Comparison of ENCODE assay signal across 9 cellular contexts in genomic region chr6:35624341-35625070, GRCh38.
DNase-seq lines count a peak whose midpoint lies in the region; ATAC-seq, FAIRE-seq and TF ChIP-seq lines count a peak whose summit lies in the region.
"Had no signal": no experiment of that assay in that cellular context is flagged by ENCODE, and none has a peak within 500 bp of the region (broad histone marks: within the 10 kb centered on the region; RNA-seq: fewer than 3 reads in every experiment).

No MANE protein-coding gene starts in this region.

- H3K36me3 ChIP-seq in kidney (ENCODE audit: control insufficient read depth in 1 of 2, insufficient read depth in 2 of 2, low read length in 2 of 2) = peaks cover 1 to 16% of the 10 kb centered on the region in 2 donors

- H3K27ac Mint-ChIP-seq in activated CD8-positive, alpha-beta T cell treated with anti-CD3 and anti-CD28 coated beads, Interleukin-2, amount 10 ng/mL, durations not matched to agents 7 days and 5 days = peak overlapping the region; percentile 73

- no peaks in the 10 kb centered on the region for H3K9me3 Mint-ChIP-seq in activated CD8-positive, alpha-beta T cell treated with anti-CD3 and anti-CD28 coated beads, Interleukin-2, amount 10 ng/mL, durations not matched to agents 7 days and 5 days (ENCODE audit: insufficient read depth)

- H3K27ac ChIP-seq in kidney (ENCODE audit: low read depth in 2 of 2, low read length in 2 of 2) = no peak overlapping the region
- H3K27ac ChIP-seq: thyroid gland had no signal

- POLR2A ChIA-PET in activated CD8-positive, alpha-beta T cell treated with anti-CD3 and anti-CD28 coated beads, Interleukin-2, amount 10 ng/mL, durations not matched to agents 7 days and 5 days (lab: Charles Lee) = interaction anchor here (0.6 to 1.2 kb wide), 5 partner anchors 15 to 117 kb away, joined by 3 to 4 read pairs (median 3); no protein-coding TSS in a partner anchor

- peaks cover 22% of the 10 kb centered on the region for H3K4me1 Mint-ChIP-seq in activated CD8-positive, alpha-beta T cell treated with anti-CD3 and anti-CD28 coated beads, Interleukin-2, amount 10 ng/mL, durations not matched to agents 7 days and 5 days (ENCODE audit: low read depth)

- intact Hi-C loops in kidney (cut with DNase I) = no loop called here

- CTCF ChIA-PET in activated CD8-positive, alpha-beta T cell treated with anti-CD3 and anti-CD28 coated beads, Interleukin-2, amount 10 ng/mL, durations not matched to agents 7 days and 5 days (lab: Charles Lee) = interaction anchor here (0.7 to 10.2 kb wide), 33 partner anchors 8 to 681 kb away, joined by 3 to 98 read pairs (median 5); partner anchors contain the start of gene ARMC12

- peaks cover 30% of the 10 kb centered on the region for H3K36me3 Mint-ChIP-seq in activated CD8-positive, alpha-beta T cell treated with anti-CD3 and anti-CD28 coated beads, Interleukin-2, amount 10 ng/mL, durations not matched to agents 7 days and 5 days (ENCODE audit: low read depth)

- peak; percentile 34 for TF ChIP-seq CTCF in AG09319 (IDR thresholded peaks at IDR 0.05; ENCODE audit: low read depth, low read length)
- peak; percentile 14 for TF ChIP-seq CTCF in GM13976 (IDR thresholded peaks at IDR 0.05; ENCODE audit: borderline replicate concordance, control extremely low read depth, extremely low read depth, insufficient read depth, missing control alignments)
- peak; percentile 3 for TF ChIP-seq CTCF in kidney (IDR thresholded peaks at IDR 0.05; ENCODE audit: borderline replicate concordance, extremely low read depth, insufficient read depth)

- ATAC-seq in activated CD8-positive, alpha-beta T cell treated with anti-CD3 and anti-CD28 coated beads, Interleukin-2, amount 10 ng/mL, durations not matched to agents 7 days and 5 days = peak; percentile 55
- no peak for ATAC-seq in HG02678 (IDR thresholded peaks at IDR 0.05; ENCODE audit: unreplicated experiment)

- FAIRE-seq in kidney (lab: Jason Lieb, UNC) = no peak

- in situ Hi-C loops in GM13976 (cut with MboI; ENCODE audit: low sequenced_read_pairs, unreplicated experiment) = no loop called here

- no peaks in the 10 kb centered on the region for H3K9me3 ChIP-seq in kidney (ENCODE audit: control insufficient read depth in 1 of 2, low read length in 2 of 2)
- H3K9me3 ChIP-seq: thyroid gland had no signal

- H3K4me3 Mint-ChIP-seq in activated CD8-positive, alpha-beta T cell treated with anti-CD3 and anti-CD28 coated beads, Interleukin-2, amount 10 ng/mL, durations not matched to agents 7 days and 5 days = no peak overlapping the region

- no peak overlapping the region for H3K4me3 ChIP-seq in kidney (ENCODE audit: low read length in 2 of 2)
- H3K4me3 ChIP-seq: thyroid gland had no signal

- DNase-seq in AG09319 (ENCODE audit: extremely low read depth, low read depth) (no peak), GM13976 (ENCODE audit: low spot score) (no peak), kidney (no peak), GOT3 (lab: John Stamatoyannopoulos, UW) (no peak), NCI-H2081 treated with DMSO at 0.1 percent for 48 hours (lab: John Stamatoyannopoulos, UW) (no peak), glomerular visceral epithelial cell (ENCODE audit: extremely low spot score) (no peak)
- DNase-seq in activated CD8-positive, alpha-beta T cell treated with anti-CD3 and anti-CD28 coated beads, Interleukin-2, amount 10 ng/mL, durations not matched to agents 7 days and 5 days = no peak
- DNase-seq: thyroid gland had no signal

- no peaks in the 10 kb centered on the region for H3K4me1 ChIP-seq in kidney (ENCODE audit: control insufficient read depth in 1 of 2, insufficient read depth in 1 of 2, low read depth in 1 of 2, low read length in 2 of 2)

- no peaks in the 10 kb centered on the region for H3K27me3 Mint-ChIP-seq in activated CD8-positive, alpha-beta T cell treated with anti-CD3 and anti-CD28 coated beads, Interleukin-2, amount 10 ng/mL, durations not matched to agents 7 days and 5 days (ENCODE audit: low read depth)

- no peak overlapping the region for H3K9ac ChIP-seq in kidney (ENCODE audit: low read length in 2 of 2)
